11 cellular contexts compared by ENCODE assay signal in genomic region chr11:20192641-20193040, GRCh38. TPM values are rescaled to one million over a fixed set of nuclear protein-coding genes. Genes with fewer than 3 reads are reported as not detected.
"Had no signal": no experiment of that assay in that cellular context is flagged by ENCODE, and none has a peak within 500 bp of the region (broad histone marks: within the 10 kb centered on the region; RNA-seq: fewer than 3 reads in every experiment).

No MANE protein-coding gene starts in this region.

- H3K9me3 Mint-ChIP-seq: HFFc6, IgD-negative memory B cell had no signal

- H3K4me1 Mint-ChIP-seq: IgD-negative memory B cell had no signal

- ATAC-seq: HCT116, HepG2 had no signal

- DNase-seq: GOT3, H7, HFFc6, KBM-7 had no signal

- H3K36me3 Mint-ChIP-seq: IgD-negative memory B cell had no signal

- H3K4me1 ChIP-seq: HAP-1 had no signal

- H3K27ac ChIP-seq: HL-60 had no signal

- H3K9me3 ChIP-seq: HAP-1 had no signal

- H3K36me3 ChIP-seq: HAP-1 had no signal

- H3K4me3 Mint-ChIP-seq: HFFc6, IgD-negative memory B cell had no signal

- H3K4me3 ChIP-seq: HAP-1 had no signal

- H3K27ac Mint-ChIP-seq: HFFc6, IgD-negative memory B cell had no signal

RNA-seq across cellular contexts. Expression of gene DBX1, which starts 32.4 kb away (rescaled TPM):
- total RNA-seq: H4, HepG2, HFFc6, HT1080 had no signal
- polyA plus RNA-seq: HepG2, IgD-negative memory B cell had no signal
